In genomic region chr3:8452112-8452511, GRCh38 we compare ENCODE assay signal across 18 cellular contexts. TPM values are rescaled to one million over a fixed set of nuclear protein-coding genes. Genes with fewer than 3 reads are reported as not detected.
DNase-seq lines count a peak whose midpoint lies in the region; ATAC-seq and TF ChIP-seq lines count a peak whose summit lies in the region.
"Had no signal": no experiment of that assay in that cellular context is flagged by ENCODE, and none has a peak within 500 bp of the region (broad histone marks: within the 10 kb centered on the region; RNA-seq: fewer than 3 reads in every experiment).

No MANE protein-coding gene starts in this region.

- H3K4me2 ChIP-seq in mesenchymal stem cell (ENCODE audit: low read length, poor library complexity, severe bottlenecking) = no peak overlapping the region
- H3K4me2 ChIP-seq: BLaER1 treated with 17β-estradiol and CSF1 and Interleukin-3, amounts not matched to agents 10 nM and 100 nM had no signal

- POLR2A ChIA-PET in CD4-positive, alpha-beta memory T cell (lab: Charles Lee; ENCODE audit: partially characterized antibody) = no interaction called here

- no peak overlapping the region for H4K91ac ChIP-seq in mesenchymal stem cell (ENCODE audit: low read length)

- H2BK5ac ChIP-seq in mesenchymal stem cell (ENCODE audit: low read depth, low read length, poor library complexity, severe bottlenecking) = no peak overlapping the region

- peak overlapping the region; percentile 61 for H3K27ac Mint-ChIP-seq in HFFc6
- no peak overlapping the region for H3K27ac Mint-ChIP-seq in CD4-positive, alpha-beta memory T cell
- H3K27ac Mint-ChIP-seq: CD8-positive, alpha-beta T cell had no signal

- 0 out of 2 replicates have a peak, but pooled peaks cover 1% of the 10 kb centered on the region for H3K27me3 Mint-ChIP-seq in HFFc6 (ENCODE audit: insufficient read depth)
- H3K27me3 Mint-ChIP-seq in CD4-positive, alpha-beta memory T cell = peaks cover 3 to 11% of the 10 kb centered on the region in 2 donors

- DNase-seq in HFFc6 (no peak), adipocyte (ENCODE audit: low read depth) (no peak), mesenchymal stem cell (no peak), thoracic aorta (ENCODE audit: low spot score) (no peak), GF-D8 (lab: John Stamatoyannopoulos, UW) (no peak)
- no peak for DNase-seq in activated CD4-positive, alpha-beta T cell treated with anti-CD3 and anti-CD28 coated beads, Interleukin-2, amount 50 U/mL, for 4 hours
- DNase-seq in CD4-positive, alpha-beta memory T cell = no peak
- DNase-seq: CD8-positive, alpha-beta T cell; DND-41; GOT3; NCI-H1417 treated with DMSO at 0.1 percent for 48 hours; NCI-H187; NCI-H510A; SHP77 treated with DMSO at 0.1 percent for 48 hours had no signal

- CTCF ChIA-PET in CD4-positive, alpha-beta memory T cell (lab: Charles Lee; ENCODE audit: partially characterized antibody) = no interaction called here

- no peak overlapping the region for H3K18ac ChIP-seq in mesenchymal stem cell (ENCODE audit: low read depth in 1 of 2, low read length in 2 of 2)

- H2AK5ac ChIP-seq in mesenchymal stem cell (ENCODE audit: low read length, severe bottlenecking) = no peak overlapping the region

- 82% methylated on average over 4 of the region's 4 CpGs for WGBS in mesenchymal stem cell

- H3K9me3 Mint-ChIP-seq in HFFc6 = no peaks in the 10 kb centered on the region
- peaks cover 0 to 2% (median 0%) of the 10 kb centered on the region in 8 donors for H3K9me3 Mint-ChIP-seq in CD4-positive, alpha-beta memory T cell
- H3K9me3 Mint-ChIP-seq: CD8-positive, alpha-beta T cell had no signal

- no peak overlapping the region for H2BK120ac ChIP-seq in mesenchymal stem cell (ENCODE audit: low read depth, low read length)

- H3K9me3 ChIP-seq in adipocyte (ENCODE audit: control insufficient read depth, low read length) (no peaks in the 10 kb centered on the region), mesenchymal stem cell (ENCODE audit: control insufficient read depth, low read length) (no peaks in the 10 kb centered on the region), thoracic aorta (no peaks in the 10 kb centered on the region)
- H3K9me3 ChIP-seq in CD4-positive, alpha-beta memory T cell (ENCODE audit: control insufficient read depth in 1 of 2, low read length in 2 of 2) = no peaks in the 10 kb centered on the region

- no peak for ATAC-seq in thoracic aorta (ENCODE audit: insufficient number of reproducible peaks, low FRiP score, low read depth)
- ATAC-seq: CD8-positive, alpha-beta T cell had no signal

- intact Hi-C loops in CD4-positive, alpha-beta memory T cell (cut with micrococcal nuclease) = no loop called here

- no peak for TF ChIP-seq CTCF in HFFc6 (IDR thresholded peaks at IDR 0.05)
- no peak for TF ChIP-seq CTCF in thoracic aorta (IDR thresholded peaks at IDR 0.05)

- no peak overlapping the region for H3K14ac ChIP-seq in mesenchymal stem cell (ENCODE audit: low read length in 2 of 2)

- H3K4me1 Mint-ChIP-seq in HFFc6 (ENCODE audit: low read depth) = peaks cover 58% of the 10 kb centered on the region
- peaks cover 0 to 1% (median 0%) of the 10 kb centered on the region in 4 donors for H3K4me1 Mint-ChIP-seq in CD4-positive, alpha-beta memory T cell

- H3K4me3 ChIP-seq in adipocyte (ENCODE audit: low read length) (no peak overlapping the region), mesenchymal stem cell (ENCODE audit: insufficient read depth in 1 of 2, low read depth in 1 of 2, low read length in 2 of 2) (no peak overlapping the region), thoracic aorta (no peak overlapping the region)
- H3K4me3 ChIP-seq in CD4-positive, alpha-beta memory T cell (ENCODE audit: low read length in 2 of 2) = no peak overlapping the region
- H3K4me3 ChIP-seq: BLaER1 treated with 17β-estradiol and CSF1 and Interleukin-3, amounts not matched to agents 10 nM and 100 nM; SK-N-MC had no signal

- H3K36me3 ChIP-seq in adipocyte (ENCODE audit: control insufficient read depth, insufficient read depth, low read length, severe bottlenecking) (no peaks in the 10 kb centered on the region), mesenchymal stem cell (ENCODE audit: control insufficient read depth in 1 of 2, insufficient read depth in 2 of 2, low read depth in 1 of 2, low read length in 2 of 2) (no peaks in the 10 kb centered on the region), thoracic aorta (no peaks in the 10 kb centered on the region)
- H3K36me3 ChIP-seq in CD4-positive, alpha-beta memory T cell (ENCODE audit: insufficient read depth, low read length) = no peaks in the 10 kb centered on the region
- H3K36me3 ChIP-seq: BLaER1 treated with 17β-estradiol and CSF1 and Interleukin-3, amounts not matched to agents 10 nM and 100 nM had no signal

- no peak overlapping the region; the same call in 1 of the 2 replicates for H3K4me3 Mint-ChIP-seq in HFFc6
- H3K4me3 Mint-ChIP-seq in CD4-positive, alpha-beta memory T cell = no peak overlapping the region
- H3K4me3 Mint-ChIP-seq: CD8-positive, alpha-beta T cell; IgD-negative memory B cell had no signal

- no peak overlapping the region for H3K23ac ChIP-seq in mesenchymal stem cell (ENCODE audit: low read length in 2 of 2)

- no peak overlapping the region for H2AFZ ChIP-seq in mesenchymal stem cell (ENCODE audit: low read depth, low read length)

- H2BK15ac ChIP-seq in mesenchymal stem cell (ENCODE audit: low read depth, poor library complexity, severe bottlenecking) = no peak overlapping the region

- no peaks in the 10 kb centered on the region for H3K27me3 ChIP-seq in adipocyte (replicated peaks; ENCODE audit: control insufficient read depth, insufficient read depth, low read length)
- no peaks in the 10 kb centered on the region for H3K27me3 ChIP-seq in mesenchymal stem cell (ENCODE audit: control insufficient read depth in 1 of 2, insufficient read depth in 1 of 2, low read length in 2 of 2)
- H3K27me3 ChIP-seq in thoracic aorta (replicated peaks; ENCODE audit: insufficient read depth) = no peaks in the 10 kb centered on the region
- no peaks in the 10 kb centered on the region for H3K27me3 ChIP-seq in CD4-positive, alpha-beta memory T cell (ENCODE audit: insufficient read depth, low read length)
- H3K27me3 ChIP-seq: BLaER1 treated with 17β-estradiol and CSF1 and Interleukin-3, amounts not matched to agents 10 nM and 100 nM had no signal

- H3K9ac ChIP-seq in adipocyte (ENCODE audit: low read length) (peak overlapping the region; percentile 35), mesenchymal stem cell (ENCODE audit: low read length) (peak overlapping the region; percentile 55)
- H3K9ac ChIP-seq: BLaER1 treated with 17β-estradiol and CSF1 and Interleukin-3, amounts not matched to agents 10 nM and 100 nM had no signal

- peaks cover 40% of the 10 kb centered on the region for H3K4me1 ChIP-seq in adipocyte (ENCODE audit: control insufficient read depth, insufficient read depth, low read length)
- H3K4me1 ChIP-seq in mesenchymal stem cell (ENCODE audit: control insufficient read depth, insufficient read depth, low read depth, low read length) = peaks cover 11% of the 10 kb centered on the region
- H3K4me1 ChIP-seq in thoracic aorta (ENCODE audit: control insufficient read depth in 1 of 2, low read depth in 2 of 2) = peaks cover 17 to 64% of the 10 kb centered on the region in 2 donors
- H3K4me1 ChIP-seq in CD4-positive, alpha-beta memory T cell (ENCODE audit: insufficient read depth, low read length) = no peaks in the 10 kb centered on the region
- H3K4me1 ChIP-seq: BLaER1 treated with 17β-estradiol and CSF1 and Interleukin-3, amounts not matched to agents 10 nM and 100 nM had no signal

- no peak overlapping the region for H3K4ac ChIP-seq in mesenchymal stem cell (ENCODE audit: low read depth in 1 of 2, low read length in 2 of 2)

- H3K79me1 ChIP-seq in mesenchymal stem cell (replicated peaks; ENCODE audit: low read length, poor library complexity, severe bottlenecking) = no peaks in the 10 kb centered on the region

- H4K8ac ChIP-seq in mesenchymal stem cell (ENCODE audit: low read length) = no peak overlapping the region

- no peaks in the 10 kb centered on the region for H3K36me3 Mint-ChIP-seq in HFFc6 (ENCODE audit: low read depth)
- H3K36me3 Mint-ChIP-seq in CD4-positive, alpha-beta memory T cell = no peaks in the 10 kb centered on the region
- H3K36me3 Mint-ChIP-seq: CD8-positive, alpha-beta T cell had no signal

- H2BK12ac ChIP-seq in mesenchymal stem cell (ENCODE audit: low read length in 2 of 2) = no peak overlapping the region

- H3K27ac ChIP-seq in mesenchymal stem cell (ENCODE audit: low read length, poor library complexity, severe bottlenecking) = no peak overlapping the region
- peak overlapping the region; percentile 66 to 78 for H3K27ac ChIP-seq in thoracic aorta
- no peak overlapping the region for H3K27ac ChIP-seq in CD4-positive, alpha-beta memory T cell (ENCODE audit: low read depth, low read length)
- H3K27ac ChIP-seq: BLaER1 treated with 17β-estradiol and CSF1 and Interleukin-3, amounts not matched to agents 10 nM and 100 nM; RWPE1; SK-N-MC had no signal

RNA-seq across cellular contexts. Expression of gene LMCD1, which starts 49.5 kb away (rescaled TPM):
- total RNA-seq in HFFc6 (2021; fragmentation: NEBNext Ultra II Directional; extraction: Animal tissue kit (Norgen Biotek cat#: 25700)) = 10 to 100 TPM; 20.1 to 50.6 (median 23.3) TPM
- polyA plus RNA-seq in mesenchymal stem cell (2013, experiment 1 of 2) = 22.4 TPM
- 23.5 TPM for polyA plus RNA-seq in mesenchymal stem cell (2013, experiment 2 of 2)
- 100 to 1,000 TPM; 813 to 852 TPM for total RNA-seq in thoracic aorta
- 1 to 10 TPM in 1 of 2 experiments, under 1 TPM in 1; 0.53 to 1.1 TPM for total RNA-seq in CD4-positive, alpha-beta memory T cell
- 1 to 10 TPM; 1.5 to 2.2 TPM for polyA plus RNA-seq in CD4-positive, alpha-beta memory T cell

Comparison
In these comparisons a context has a peak if more than half of its experiments do, and no peak if none do; other contexts are left out.
1. H3K27ac ChIP-seq: peak in thoracic aorta (2 of 2); none in mesenchymal stem cell (single experiment) and CD4-positive, alpha-beta memory T cell (single experiment).
2. RNA of gene LMCD1, which starts 49.5 kb away (total RNA-seq): 813 to 852 TPM in thoracic aorta; 20.1 to 50.6 TPM in HFFc6 and 0.53 to 1.1 TPM in CD4-positive, alpha-beta memory T cell; every median in the first group is over 10 times any median in the second.